ENCODE assay signal across 1 cellular context in the genomic region with DNA sequence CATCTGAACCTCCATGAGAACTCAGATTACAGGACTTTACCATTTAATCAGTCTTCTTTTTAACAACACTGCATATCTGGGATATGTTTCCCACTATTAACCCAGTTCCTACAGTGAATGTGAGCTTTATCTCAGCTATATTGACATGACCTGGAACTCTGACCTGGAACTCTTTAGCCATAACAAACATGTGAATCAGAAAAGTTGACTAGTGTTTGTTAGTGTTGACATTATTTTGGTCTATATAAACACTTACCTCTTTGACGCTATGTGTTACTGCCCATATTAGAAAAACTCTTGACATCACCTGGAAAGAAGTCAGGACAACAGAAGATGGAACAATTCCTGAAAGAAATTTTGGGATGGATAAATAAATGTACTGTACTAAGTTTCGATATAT.
A peak's percentile ranks its signal among the peaks of the same experiment; 100 is the strongest.
TF ChIP-seq lines count a peak whose summit lies in the region.

No MANE protein-coding gene starts in this region.

TF ChIP-seq in liver, 16 proteins besides CTCF, POLR2A, EP300 and RAD21 (continued from another document):
- TF ChIP-seq FOXA2 (IDR thresholded peaks at IDR 0.05) (peak; percentile 99), FOXA1 (IDR thresholded peaks at IDR 0.05) (peak; percentile 98), TAF1 (conservative IDR thresholded peaks at IDR 0.05) (no peak), SP1 (IDR thresholded peaks at IDR 0.05) (peak; percentile 77), EGR1 (IDR thresholded peaks at IDR 0.05; ENCODE audit: low read depth in 2 of 2) (peak in 1 of 2 donors; percentile 82), NR2F2 (IDR thresholded peaks at IDR 0.05) (peak; percentile 84), YY1 (IDR thresholded peaks at IDR 0.05) (peak; percentile 63), HNF4G (IDR thresholded peaks at IDR 0.05) (peak; percentile 35), HNF4A (conservative IDR thresholded peaks at IDR 0.05) (peak; percentile 89 to 95), RXRA (IDR thresholded peaks at IDR 0.05) (peak; percentile 73 to 89), GABPA (IDR thresholded peaks at IDR 0.05 in 1 of 2, conservative IDR thresholded peaks at IDR 0.05 in 1 of 2) (peak in 1 of 2 donors; percentile 18), JUND (IDR thresholded peaks at IDR 0.05) (peak in 1 of 2 donors; percentile 95)
- TF ChIP-seq, protein P1, sequence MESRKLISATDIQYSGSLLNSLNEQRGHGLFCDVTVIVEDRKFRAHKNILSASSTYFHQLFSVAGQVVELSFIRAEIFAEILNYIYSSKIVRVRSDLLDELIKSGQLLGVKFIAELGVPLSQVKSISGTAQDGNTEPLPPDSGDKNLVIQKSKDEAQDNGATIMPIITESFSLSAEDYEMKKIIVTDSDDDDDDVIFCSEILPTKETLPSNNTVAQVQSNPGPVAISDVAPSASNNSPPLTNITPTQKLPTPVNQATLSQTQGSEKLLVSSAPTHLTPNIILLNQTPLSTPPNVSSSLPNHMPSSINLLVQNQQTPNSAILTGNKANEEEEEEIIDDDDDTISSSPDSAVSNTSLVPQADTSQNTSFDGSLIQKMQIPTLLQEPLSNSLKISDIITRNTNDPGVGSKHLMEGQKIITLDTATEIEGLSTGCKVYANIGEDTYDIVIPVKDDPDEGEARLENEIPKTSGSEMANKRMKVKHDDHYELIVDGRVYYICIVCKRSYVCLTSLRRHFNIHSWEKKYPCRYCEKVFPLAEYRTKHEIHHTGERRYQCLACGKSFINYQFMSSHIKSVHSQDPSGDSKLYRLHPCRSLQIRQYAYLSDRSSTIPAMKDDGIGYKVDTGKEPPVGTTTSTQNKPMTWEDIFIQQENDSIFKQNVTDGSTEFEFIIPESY (IDR thresholded peaks at IDR 0.05): peak; percentile 66
- TF ChIP-seq, protein P2, sequence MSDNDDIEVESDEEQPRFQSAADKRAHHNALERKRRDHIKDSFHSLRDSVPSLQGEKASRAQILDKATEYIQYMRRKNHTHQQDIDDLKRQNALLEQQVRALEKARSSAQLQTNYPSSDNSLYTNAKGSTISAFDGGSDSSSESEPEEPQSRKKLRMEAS (IDR thresholded peaks at IDR 0.05): peak; percentile 53
- TF ChIP-seq, protein P3, sequence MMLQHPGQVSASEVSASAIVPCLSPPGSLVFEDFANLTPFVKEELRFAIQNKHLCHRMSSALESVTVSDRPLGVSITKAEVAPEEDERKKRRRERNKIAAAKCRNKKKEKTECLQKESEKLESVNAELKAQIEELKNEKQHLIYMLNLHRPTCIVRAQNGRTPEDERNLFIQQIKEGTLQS (IDR thresholded peaks at IDR 0.05): no peak
